Comparison of ENCODE assay signal across 29 cellular contexts in genomic region chr4:68082758-68083157, GRCh38. TPM values are rescaled to one million over a fixed set of nuclear protein-coding genes. Genes with fewer than 3 reads are reported as not detected.
A peak's percentile ranks its signal among the peaks of the same experiment; 100 is the strongest.
DNase-seq lines count a peak whose midpoint lies in the region; ATAC-seq and TF ChIP-seq lines count a peak whose summit lies in the region.
"Had no signal": no experiment of that assay in that cellular context is flagged by ENCODE, and none has a peak within 500 bp of the region (broad histone marks: within the 10 kb centered on the region; RNA-seq: fewer than 3 reads in every experiment).

No MANE protein-coding gene starts in this region.

- H3K36me3 Mint-ChIP-seq in stimulated activated memory B cell treated with anti-CD40 and anti-IgM and Interleukin-4, amounts not matched to agents 10 μg/mL and 1 μg/mL and 100 μg/mL, for 72 hours = no peaks in the 10 kb centered on the region
- H3K36me3 Mint-ChIP-seq: CD14-positive monocyte; CD4-positive, alpha-beta memory T cell; CD4-positive, CD25-positive, alpha-beta regulatory T cell; CD8-positive, alpha-beta memory T cell had no signal

- H3K27ac Mint-ChIP-seq in stimulated activated memory B cell treated with anti-CD40 and anti-IgM and Interleukin-4, amounts not matched to agents 10 μg/mL and 1 μg/mL and 100 μg/mL, for 72 hours = no peak overlapping the region
- H3K27ac Mint-ChIP-seq: CD14-positive monocyte; CD4-positive, alpha-beta memory T cell; CD4-positive, CD25-positive, alpha-beta regulatory T cell; CD8-positive, alpha-beta memory T cell had no signal

- H3K27ac ChIP-seq in esophagus (ENCODE audit: low read depth in 2 of 2, low read length in 1 of 2) = peak overlapping the region; percentile 4 to 65
- H3K27ac ChIP-seq in spleen = no peak overlapping the region
- H3K27ac ChIP-seq: BLaER1 had no signal

- H3K9me3 ChIP-seq in esophagus (ENCODE audit: control insufficient read depth in 2 of 2, insufficient read depth in 1 of 2, low read depth in 1 of 2, low read length in 1 of 2) (peaks cover 0 to 2% of the 10 kb centered on the region in 2 donors), spleen (peaks cover 0 to 16% (median 3%) of the 10 kb centered on the region in 8 donors)
- H3K9me3 ChIP-seq: BE2C, BLaER1 had no signal

- H3K4me3 ChIP-seq in epithelial cell of esophagus (ENCODE audit: low read length) = no peak overlapping the region
- H3K4me3 ChIP-seq in esophagus (ENCODE audit: low read depth in 1 of 2, low read length in 2 of 2) = no peak overlapping the region
- no peak overlapping the region for H3K4me3 ChIP-seq in spleen
- H3K4me3 ChIP-seq: BLaER1, GM12878 had no signal

- H3K9me3 Mint-ChIP-seq in stimulated activated memory B cell treated with anti-CD40 and anti-IgM and Interleukin-4, amounts not matched to agents 10 μg/mL and 1 μg/mL and 100 μg/mL, for 72 hours = peaks cover 11% of the 10 kb centered on the region

- TF ChIP-seq CTCF in epithelial cell of esophagus (IDR thresholded peaks at IDR 0.05; ENCODE audit: insufficient read depth, low read depth, low read length, missing control alignments) (no peak), spleen (IDR thresholded peaks at IDR 0.05 in 8 of 11, conservative IDR thresholded peaks at IDR 0.05 in 3 of 11) (no peak)

- WGBS in esophagus, 2 donors = 27 to 34% methylated on average over 1 of the region's 1 CpG
- 25 to 64% (median 31%) methylated on average over 1 of the region's 1 CpG for WGBS in spleen, 5 donors

- no peaks in the 10 kb centered on the region for H3K27me3 Mint-ChIP-seq in stimulated activated memory B cell treated with anti-CD40 and anti-IgM and Interleukin-4, amounts not matched to agents 10 μg/mL and 1 μg/mL and 100 μg/mL, for 72 hours
- H3K27me3 Mint-ChIP-seq: CD4-positive, alpha-beta memory T cell; CD4-positive, CD25-positive, alpha-beta regulatory T cell; CD8-positive, alpha-beta memory T cell had no signal

- H3K27me3 ChIP-seq in esophagus (ENCODE audit: control insufficient read depth in 1 of 2, insufficient read depth in 2 of 2, low read length in 2 of 2) (no peaks in the 10 kb centered on the region), spleen (replicated peaks in 1 of 7) (no peaks in the 10 kb centered on the region)
- H3K27me3 ChIP-seq: BE2C, BLaER1 had no signal

- no peak overlapping the region for H3K4me3 Mint-ChIP-seq in stimulated activated memory B cell treated with anti-CD40 and anti-IgM and Interleukin-4, amounts not matched to agents 10 μg/mL and 1 μg/mL and 100 μg/mL, for 72 hours
- H3K4me3 Mint-ChIP-seq: CD14-positive monocyte; CD4-positive, alpha-beta memory T cell; CD4-positive, CD25-positive, alpha-beta regulatory T cell; CD8-positive, alpha-beta memory T cell had no signal

- no peaks in the 10 kb centered on the region for H3K4me1 Mint-ChIP-seq in stimulated activated memory B cell treated with anti-CD40 and anti-IgM and Interleukin-4, amounts not matched to agents 10 μg/mL and 1 μg/mL and 100 μg/mL, for 72 hours
- H3K4me1 Mint-ChIP-seq: CD14-positive monocyte; CD4-positive, alpha-beta memory T cell; CD4-positive, CD25-positive, alpha-beta regulatory T cell; CD8-positive, alpha-beta memory T cell had no signal

- TF ChIP-seq POLR2A in spleen (IDR thresholded peaks at IDR 0.05) = no peak

- peaks cover 0 to 5% of the 10 kb centered on the region in 2 donors for H3K4me1 ChIP-seq in esophagus (ENCODE audit: control insufficient read depth in 2 of 2, insufficient read depth in 2 of 2, low read length in 1 of 2)
- no peaks in the 10 kb centered on the region for H3K4me1 ChIP-seq in spleen
- H3K4me1 ChIP-seq: BE2C, BLaER1 had no signal

- DNase-seq in epithelial cell of esophagus (ENCODE audit: low read depth) = peak; percentile 14
- DNase-seq in spleen = peak; percentile 35
- no peak for DNase-seq in NCI-H345 (lab: John Stamatoyannopoulos, UW)
- DNase-seq in stimulated activated CD4-positive, alpha-beta T cell treated with anti-CD3 and anti-CD28 coated beads, Interleukin-2, amount 100 ng/mL, for 24 hours = no peak
- DNase-seq in SHP77 (lab: John Stamatoyannopoulos, UW) = no peak
- DNase-seq: 8988T; ACHN; BE2C; C1 segment of cervical spinal cord; CD4-positive, alpha-beta memory T cell; CD4-positive, CD25-positive, alpha-beta regulatory T cell; CD8-positive, alpha-beta memory T cell; COR-L47; DMS 273 treated with DMSO at 0.1 percent for 48 hours; DMS153; DMS53; DMS79; DND-41; EL; GDM1 had no signal

- H3K36me3 ChIP-seq in esophagus (ENCODE audit: control insufficient read depth in 2 of 2, insufficient read depth in 2 of 2, low read length in 1 of 2) (peaks cover 0 to under 1% of the 10 kb centered on the region in 2 donors), spleen (no peaks in the 10 kb centered on the region)
- H3K36me3 ChIP-seq: BE2C, BLaER1 had no signal

- peak; percentile 31 for ATAC-seq in stimulated activated memory B cell treated with anti-CD40 and anti-IgM and Interleukin-4, amounts not matched to agents 10 μg/mL and 1 μg/mL and 100 μg/mL, for 72 hours
- ATAC-seq in HG03439 (IDR thresholded peaks at IDR 0.05; ENCODE audit: unreplicated experiment) = no peak
- ATAC-seq: GM12878 had no signal

- intact Hi-C loops in spleen (cut with DNase I; ENCODE audit: low total_unique reads) = no loop called here

RNA-seq across cellular contexts. Expression of gene TMPRSS11F, which starts 46.9 kb away (rescaled TPM):
- polyA plus RNA-seq in esophagus = 1 to 10 TPM; 4.3 to 6.6 TPM
- total RNA-seq in spleen = not detected
- polyA plus RNA-seq in spleen = not detected
- total RNA-seq: A673; CD4-positive, alpha-beta memory T cell; CD4-positive, CD25-positive, alpha-beta regulatory T cell; CD8-positive, alpha-beta memory T cell; G401; GM12878 had no signal
- polyA plus RNA-seq: AG04450; CD14-positive monocyte; CD4-positive, alpha-beta memory T cell; CD4-positive, CD25-positive, alpha-beta regulatory T cell; CD8-positive, alpha-beta memory T cell; GM12878 had no signal

Comparison
In these comparisons a context has a peak if more than half of its experiments do, and no peak if none do; other contexts are left out.
1. DNase-seq: peak in epithelial cell of esophagus (single experiment) and spleen (single experiment); none in NCI-H345 (single experiment), stimulated activated CD4-positive, alpha-beta T cell treated with anti-CD3 and anti-CD28 coated beads, Interleukin-2, amount 100 ng/mL, for 24 hours (0 of 2) and SHP77 (0 of 2).
2. H3K27ac ChIP-seq: peak in esophagus (2 of 2); none in spleen (0 of 8).
3. RNA of gene TMPRSS11F, which starts 46.9 kb away (polyA plus RNA-seq): 4.3 to 6.6 TPM in esophagus; not detected in spleen; every median in the first group is over 4 times any median in the second.